Comparison of ENCODE assay signal across 18 cellular contexts in genomic region chr5:91053733-91054010, GRCh38.
"Had no signal": no experiment of that assay in that cellular context is flagged by ENCODE, and none has a peak within 500 bp of the region (broad histone marks: within the 10 kb centered on the region; RNA-seq: fewer than 3 reads in every experiment).

No MANE protein-coding gene starts in this region.

- H3K27me3 ChIP-seq: foreskin keratinocyte, heart left ventricle, neural progenitor cell, ovary, stomach had no signal

- H3K27ac Mint-ChIP-seq: effector memory CD8-positive, alpha-beta T cell; natural killer cell; neural progenitor cell; progenitor cell of endocrine pancreas had no signal

- H3K4me3 Mint-ChIP-seq: dendritic cell treated with granulocyte-macrophage colony-stimulating factor and Interleukin-4, amounts not matched to agents 40 ng/mL and 50 ng/mL, for 4 days; effector memory CD8-positive, alpha-beta T cell; natural killer cell; neural progenitor cell had no signal

- H3K36me3 Mint-ChIP-seq: natural killer cell had no signal

- ATAC-seq: effector memory CD8-positive, alpha-beta T cell; foreskin keratinocyte; mucosa of descending colon; natural killer cell had no signal

- H3K9ac ChIP-seq: neural progenitor cell had no signal

- DNase-seq: effector memory CD8-positive, alpha-beta T cell; erythroblast; foreskin keratinocyte; heart left ventricle; hippocampal formation; kidney glomerular epithelial cell; mammary epithelial cell; mucosa of descending colon; natural killer cell; nucleus accumbens; ovary; right cardiac atrium; stimulated activated CD4-positive, alpha-beta T cell treated with anti-CD3 and anti-CD28 coated beads, Interleukin-2, amount 100 ng/mL, for 24 hours; stimulated activated naive CD4-positive, alpha-beta T cell; stomach had no signal

- H3K27ac ChIP-seq: foreskin keratinocyte, neural progenitor cell, ovary, stomach had no signal

- H3K9me3 ChIP-seq: heart left ventricle, mucosa of descending colon, ovary, stomach had no signal

- H3K4me3 ChIP-seq: heart left ventricle, mucosa of descending colon, neural progenitor cell, ovary, stomach had no signal

- H3K36me3 ChIP-seq: heart left ventricle, neural progenitor cell, ovary, stomach had no signal

- H3K27me3 Mint-ChIP-seq: dendritic cell treated with granulocyte-macrophage colony-stimulating factor and Interleukin-4, amounts not matched to agents 40 ng/mL and 50 ng/mL, for 4 days; progenitor cell of endocrine pancreas had no signal

- H3K4me1 Mint-ChIP-seq: natural killer cell had no signal

- H3K9me3 Mint-ChIP-seq: dendritic cell treated with granulocyte-macrophage colony-stimulating factor and Interleukin-4, amounts not matched to agents 40 ng/mL and 50 ng/mL, for 4 days; effector memory CD8-positive, alpha-beta T cell; natural killer cell; neural progenitor cell had no signal
